1 cellular context compared by ENCODE assay signal in genomic region chr14:50064993-50065392, GRCh38.
TF ChIP-seq lines count a peak whose summit lies in the region.

No MANE protein-coding gene starts in this region.

TF ChIP-seq in GM23338, 12 proteins besides CTCF, POLR2A, EP300 and RAD21 (continued from another document):
- TF ChIP-seq ZNF462 (CRISPR knock-in tag; IDR thresholded peaks at IDR 0.05) (no peak), JUNB (IDR thresholded peaks at IDR 0.05; ENCODE audit: unreplicated experiment) (no peak), NANOG (IDR thresholded peaks at IDR 0.05; ENCODE audit: borderline replicate concordance) (no peak), ZNF331 (CRISPR knock-in tag; IDR thresholded peaks at IDR 0.05; ENCODE audit: low read depth) (no peak)
